ENCODE assay signal across 8 cellular contexts in genomic region chr6:42043787-42044475, GRCh38. TPM values are rescaled to one million over a fixed set of nuclear protein-coding genes. Genes with fewer than 3 reads are reported as not detected.
DNase-seq lines count a peak whose midpoint lies in the region; FAIRE-seq and TF ChIP-seq lines count a peak whose summit lies in the region.

No MANE protein-coding gene starts in this region.

- intact Hi-C loops in posterior vena cava (cut with DNase I): loop anchor here (1.0 to 10.0 kb wide), 5 partner anchors 109 to 442 kb away; partner anchors contain the start of gene PRICKLE4 (in 2 of the 2)

- peak; percentile 91 for DNase-seq in DMS114 treated with DMSO at 0.1 percent for 48 hours (lab: John Stamatoyannopoulos, UW; ENCODE audit: unreplicated experiment)
- peak; percentile 80 to 94 for DNase-seq in HAP-1 (ENCODE audit: low spot score in 2 of 2)
- peak; percentile 67 for DNase-seq in NCI-H128 (lab: John Stamatoyannopoulos, UW; ENCODE audit: unreplicated experiment)
- DNase-seq in cardiac muscle cell (ENCODE audit: low read depth in 1 of 2, low spot score in 1 of 2): peak; percentile 88 to 91
- peak; percentile 96 for DNase-seq in posterior vena cava (ENCODE audit: low spot score)
- peak; percentile 84 for DNase-seq in urothelium cell line (ENCODE audit: low spot score)

- H3K79me2 ChIP-seq in SU-DHL-6 (ENCODE audit: insufficient read depth, low read length): peaks cover 4% of the 10 kb centered on the region; the same call in 1 of the 2 replicates

- peak overlapping the region; percentile 60 for H3K4me2 ChIP-seq in SU-DHL-6 (ENCODE audit: low read depth, low read length, poor library complexity, severe bottlenecking)

- H3K9me3 ChIP-seq in HAP-1 (no peaks in the 10 kb centered on the region), SU-DHL-6 (ENCODE audit: insufficient read depth, low read length) (no peaks in the 10 kb centered on the region), cardiac muscle cell (ENCODE audit: low read depth) (no peaks in the 10 kb centered on the region)

- FAIRE-seq in urothelium cell line (lab: Jason Lieb, UNC): no peak

- H3K27ac ChIP-seq in SU-DHL-6 (ENCODE audit: low read depth, low read length): peak overlapping the region; percentile 79
- no peak overlapping the region for H3K27ac ChIP-seq in cardiac muscle cell

- peak overlapping the region; percentile 38 for H2AFZ ChIP-seq in SU-DHL-6 (ENCODE audit: low read depth, low read length, severe bottlenecking)

- H3K36me3 Mint-ChIP-seq in activated naive CD8-positive, alpha-beta T cell: peaks cover 2% of the 10 kb centered on the region

- H3K27me3 Mint-ChIP-seq in activated naive CD8-positive, alpha-beta T cell: no peaks in the 10 kb centered on the region

- H3K27me3 ChIP-seq in HAP-1 (ENCODE audit: low read depth) (no peaks in the 10 kb centered on the region), SU-DHL-6 (ENCODE audit: low read length) (no peaks in the 10 kb centered on the region), cardiac muscle cell (peaks cover 23% of the 10 kb centered on the region)

- no peaks in the 10 kb centered on the region for H3K36me3 ChIP-seq in HAP-1 (replicated peaks)
- H3K36me3 ChIP-seq in SU-DHL-6 (ENCODE audit: low read length): no peaks in the 10 kb centered on the region
- H3K36me3 ChIP-seq in cardiac muscle cell: no peaks in the 10 kb centered on the region

- H3K9ac ChIP-seq in SU-DHL-6 (ENCODE audit: low read length): peak overlapping the region; percentile 62

- H3K4me3 Mint-ChIP-seq in activated naive CD8-positive, alpha-beta T cell: peak overlapping the region; percentile 83

- no peaks in the 10 kb centered on the region for H3K9me2 ChIP-seq in SU-DHL-6 (replicated peaks; ENCODE audit: insufficient read depth, low read length)

- no peaks in the 10 kb centered on the region for H4K20me1 ChIP-seq in SU-DHL-6 (ENCODE audit: low read depth, low read length)

- H3K27ac Mint-ChIP-seq in activated naive CD8-positive, alpha-beta T cell: peak overlapping the region; percentile 99

- H3K4me1 Mint-ChIP-seq in activated naive CD8-positive, alpha-beta T cell (ENCODE audit: low read depth): peaks cover 82% of the 10 kb centered on the region

- in situ Hi-C loops in HAP-1 (cut with MboI; ENCODE audit: low sequenced_read_pairs): loop anchor here (5.0 kb wide), 2 partner anchors 197 to 262 kb away; partner anchors contain the start of gene PRICKLE4

- H3F3A ChIP-seq in SU-DHL-6 (ENCODE audit: insufficient read depth): peaks cover 54% of the 10 kb centered on the region

- TF ChIP-seq CTCF in SU-DHL-6 (IDR thresholded peaks at IDR 0.05; ENCODE audit: insufficient read depth, low read length, poor library complexity, severe bottlenecking): peak; percentile 99
- peak; percentile 97 for TF ChIP-seq CTCF in cardiac muscle cell (IDR thresholded peaks at IDR 0.05; ENCODE audit: low read depth, low read length)

- H3K4me3 ChIP-seq in HAP-1 (no peak overlapping the region), SU-DHL-6 (ENCODE audit: insufficient read depth, low read length, poor library complexity, severe bottlenecking) (peak overlapping the region; percentile 33), cardiac muscle cell (no peak overlapping the region)

- H3K4me1 ChIP-seq in HAP-1 (peaks cover 21% of the 10 kb centered on the region), cardiac muscle cell (ENCODE audit: low read depth) (peaks cover 13% of the 10 kb centered on the region)

- H3K9me3 Mint-ChIP-seq in activated naive CD8-positive, alpha-beta T cell (ENCODE audit: low read depth): no peaks in the 10 kb centered on the region

RNA-seq across cellular contexts. Expression of gene TAF8, which starts 6.4 kb away (rescaled TPM):
- total RNA-seq in cardiac muscle cell (26.7 and 31.6 TPM in 2 replicates), posterior vena cava (10 to 100 TPM; 16.6 to 18.6 TPM)
- 18.3 and 25.8 TPM in 2 replicates for polyA plus RNA-seq in cardiac muscle cell
